In genomic region chr13:20375871-20376270, GRCh38 we compare ENCODE assay signal across 14 cellular contexts.
DNase-seq lines count a peak whose midpoint lies in the region; ATAC-seq and TF ChIP-seq lines count a peak whose summit lies in the region.
"Had no signal": no experiment of that assay in that cellular context is flagged by ENCODE, and none has a peak within 500 bp of the region (broad histone marks: within the 10 kb centered on the region; RNA-seq: fewer than 3 reads in every experiment).

No MANE protein-coding gene starts in this region.

- H3K9me3 Mint-ChIP-seq in osteocyte (ENCODE audit: unreplicated experiment), result no peaks in the 10 kb centered on the region
- H3K9me3 Mint-ChIP-seq in stimulated activated memory B cell treated with anti-CD40 and anti-IgM and Interleukin-4, amounts not matched to agents 10 μg/mL and 1 μg/mL and 100 μg/mL, for 72 hours, result no peaks in the 10 kb centered on the region
- H3K9me3 Mint-ChIP-seq: CD4-positive, alpha-beta T cell; CD8-positive, alpha-beta T cell had no signal

- peak; percentile 33 for DNase-seq in activated CD8-positive, alpha-beta memory T cell treated with anti-CD3 and anti-CD28 coated beads for 24 hours
- DNase-seq in activated CD8-positive, alpha-beta memory T cell treated with anti-CD3 and anti-CD28 coated beads, Interleukin-2, amount 50 U/mL, for 4 hours, result no peak
- DNase-seq in osteocyte (ENCODE audit: extremely low spot score, unreplicated experiment), result peak; percentile 62
- DNase-seq in NCI-H1694 treated with DMSO at 0.1 percent for 48 hours (lab: John Stamatoyannopoulos, UW), result no peak
- DNase-seq: AML-193; Caco-2; Calu3; CD4-positive, alpha-beta T cell; CD8-positive, alpha-beta T cell; DMS79 treated with DMSO at 0.1 percent for 48 hours; GF-D8 had no signal

- ATAC-seq in stimulated activated memory B cell treated with anti-CD40 and anti-IgM and Interleukin-4, amounts not matched to agents 10 μg/mL and 1 μg/mL and 100 μg/mL, for 72 hours, result peak; percentile 18
- ATAC-seq: A549; CD8-positive, alpha-beta T cell had no signal

- H3K4me1 Mint-ChIP-seq in osteocyte (ENCODE audit: unreplicated experiment), result no peaks in the 10 kb centered on the region
- H3K4me1 Mint-ChIP-seq in stimulated activated memory B cell treated with anti-CD40 and anti-IgM and Interleukin-4, amounts not matched to agents 10 μg/mL and 1 μg/mL and 100 μg/mL, for 72 hours, result no peaks in the 10 kb centered on the region
- H3K4me1 Mint-ChIP-seq: B cell had no signal

- no peak overlapping the region for H3K27ac Mint-ChIP-seq in osteocyte (ENCODE audit: unreplicated experiment)
- no peak overlapping the region for H3K27ac Mint-ChIP-seq in stimulated activated memory B cell treated with anti-CD40 and anti-IgM and Interleukin-4, amounts not matched to agents 10 μg/mL and 1 μg/mL and 100 μg/mL, for 72 hours
- H3K27ac Mint-ChIP-seq: B cell; CD4-positive, alpha-beta T cell; CD8-positive, alpha-beta T cell had no signal

- H3K4me3 Mint-ChIP-seq in osteocyte (ENCODE audit: unreplicated experiment), result no peak overlapping the region
- no peak overlapping the region for H3K4me3 Mint-ChIP-seq in stimulated activated memory B cell treated with anti-CD40 and anti-IgM and Interleukin-4, amounts not matched to agents 10 μg/mL and 1 μg/mL and 100 μg/mL, for 72 hours
- H3K4me3 Mint-ChIP-seq: B cell; CD4-positive, alpha-beta T cell; CD8-positive, alpha-beta T cell had no signal

- no peaks in the 10 kb centered on the region for H3K36me3 Mint-ChIP-seq in osteocyte (ENCODE audit: unreplicated experiment)
- no peaks in the 10 kb centered on the region for H3K36me3 Mint-ChIP-seq in stimulated activated memory B cell treated with anti-CD40 and anti-IgM and Interleukin-4, amounts not matched to agents 10 μg/mL and 1 μg/mL and 100 μg/mL, for 72 hours
- H3K36me3 Mint-ChIP-seq: CD8-positive, alpha-beta T cell had no signal

- TF ChIP-seq CTCF in osteocyte (IDR thresholded peaks at IDR 0.05), result no peak

- peaks cover 64% of the 10 kb centered on the region for H3K27me3 Mint-ChIP-seq in osteocyte (ENCODE audit: unreplicated experiment)
- H3K27me3 Mint-ChIP-seq in stimulated activated memory B cell treated with anti-CD40 and anti-IgM and Interleukin-4, amounts not matched to agents 10 μg/mL and 1 μg/mL and 100 μg/mL, for 72 hours, result peaks cover 53% of the 10 kb centered on the region
- H3K27me3 Mint-ChIP-seq: CD4-positive, alpha-beta T cell had no signal

Comparison
In these comparisons a context has a peak if more than half of its experiments do, and no peak if none do; other contexts are left out.
1. DNase-seq: peak in activated CD8-positive, alpha-beta memory T cell treated with anti-CD3 and anti-CD28 coated beads for 24 hours (single experiment) and osteocyte (single experiment); none in activated CD8-positive, alpha-beta memory T cell treated with anti-CD3 and anti-CD28 coated beads, Interleukin-2, amount 50 U/mL, for 4 hours (single experiment) and NCI-H1694 treated with DMSO at 0.1 percent for 48 hours (single experiment).